In genomic region chr7:5462216-5462615, GRCh38 we compare ENCODE assay signal across 1 cellular context.
TF ChIP-seq lines count a peak whose summit lies in the region.

No MANE protein-coding gene starts in this region.

TF ChIP-seq in GM12878, 131 proteins besides CTCF, POLR2A, EP300 and RAD21:
- no peak for TF ChIP-seq SP1 (IDR thresholded peaks at IDR 0.05; ENCODE audit: low read depth, low read length)
- TF ChIP-seq EED (IDR thresholded peaks at IDR 0.05; ENCODE audit: low read depth) = no peak
- no peak for TF ChIP-seq E4F1 (IDR thresholded peaks at IDR 0.05; ENCODE audit: borderline replicate concordance, partially characterized antibody)
- no peak for TF ChIP-seq STAT3 (IDR thresholded peaks at IDR 0.05; ENCODE audit: low read depth, low read length)
- no peak for TF ChIP-seq SIN3A (IDR thresholded peaks at IDR 0.05; ENCODE audit: low read depth, low read length)
- no peak for TF ChIP-seq SUZ12 (IDR thresholded peaks at IDR 0.05; ENCODE audit: unreplicated experiment)
- no peak for TF ChIP-seq EZH2 (IDR thresholded peaks at IDR 0.05; ENCODE audit: borderline replicate concordance, control insufficient read depth, low read depth, low read length)
- TF ChIP-seq MYC (IDR thresholded peaks at IDR 0.05; ENCODE audit: insufficient read depth, insufficient read length, insufficient replicate concordance, low read length, severe bottlenecking) = no peak
- TF ChIP-seq REST (IDR thresholded peaks at IDR 0.05; ENCODE audit: low read depth, low read length) = no peak
- no peak for TF ChIP-seq ZBTB33 (IDR thresholded peaks at IDR 0.05)
- no peak for TF ChIP-seq BACH1 (IDR thresholded peaks at IDR 0.05; ENCODE audit: borderline replicate concordance)
- no peak for TF ChIP-seq PML (IDR thresholded peaks at IDR 0.05; ENCODE audit: low read length)
- TF ChIP-seq BCL3 (IDR thresholded peaks at IDR 0.05; ENCODE audit: borderline replicate concordance, insufficient read depth, low read depth, low read length, poor library complexity, severe bottlenecking) = no peak
- no peak for TF ChIP-seq RAD51 (IDR thresholded peaks at IDR 0.05)
- TF ChIP-seq CREB1 (IDR thresholded peaks at IDR 0.05; ENCODE audit: low read depth) = no peak
- no peak for TF ChIP-seq SMC3 (IDR thresholded peaks at IDR 0.05; ENCODE audit: borderline replicate concordance, low read length)
